ENCODE assay signal across 21 cellular contexts in genomic region chr2:215615067-215615828, GRCh38.
"Had no signal": no experiment of that assay in that cellular context is flagged by ENCODE, and none has a peak within 500 bp of the region (broad histone marks: within the 10 kb centered on the region; RNA-seq: fewer than 3 reads in every experiment).

No MANE protein-coding gene starts in this region.

- DNase-seq: activated CD4-positive, alpha-beta T cell treated with anti-CD3 and anti-CD28 coated beads, Interleukin-2, amount 10 ng/mL, durations not matched to agents 24 days and 14 days; activated CD4-positive, CD25-positive, alpha-beta regulatory T cell; activated CD8-positive, alpha-beta T cell treated with anti-CD3 and anti-CD28 coated beads for 36 hours; activated naive CD4-positive, alpha-beta T cell treated with anti-CD3 and anti-CD28 coated beads for 36 hours; activated T-cell treated with anti-CD3 and anti-CD28 coated beads, Interleukin-2, amount 50 U/mL, for 24 hours; body of pancreas; caudate nucleus; heart right ventricle; kidney glomerular epithelial cell; naive thymus-derived CD8-positive, alpha-beta T cell; stimulated activated CD4-positive, alpha-beta T cell treated with anti-CD3 and anti-CD28 coated beads, Interleukin-15, amount 100 ng/mL, for 24 hours; stimulated activated CD4-positive, alpha-beta T cell treated with anti-CD3 and anti-CD28 coated beads, Interleukin-2, amount 100 ng/mL, for 48 hours; stimulated activated naive CD8-positive, alpha-beta T cell treated with anti-CD3 and anti-CD28 coated beads, Interleukin-15, amount 100 ng/mL, for 72 hours; T-helper 1 cell; T-helper 9 cell had no signal

- H3K27ac ChIP-seq: body of pancreas, heart right ventricle, suprapubic skin had no signal

- H3K9me3 ChIP-seq: body of pancreas, suprapubic skin had no signal

- H3K27me3 ChIP-seq: body of pancreas, heart right ventricle, suprapubic skin had no signal

- H3K27me3 Mint-ChIP-seq: progenitor cell of endocrine pancreas, type B pancreatic cell had no signal

- H3K36me3 Mint-ChIP-seq: type B pancreatic cell had no signal

- FAIRE-seq: colon had no signal

- H3K9me3 Mint-ChIP-seq: activated CD4-positive, alpha-beta T cell treated with anti-CD3 and anti-CD28 coated beads, Interleukin-2, amount 10 ng/mL, durations not matched to agents 24 days and 14 days; activated CD8-positive, alpha-beta T cell treated with anti-CD3 and anti-CD28 coated beads for 36 hours; activated naive CD4-positive, alpha-beta T cell treated with anti-CD3 and anti-CD28 coated beads for 36 hours; activated T-cell treated with anti-CD3 and anti-CD28 coated beads, Interleukin-2, amount 50 U/mL, for 24 hours had no signal

- H3K4me3 Mint-ChIP-seq: activated CD4-positive, alpha-beta T cell treated with anti-CD3 and anti-CD28 coated beads, Interleukin-2, amount 10 ng/mL, durations not matched to agents 24 days and 14 days; activated CD8-positive, alpha-beta T cell treated with anti-CD3 and anti-CD28 coated beads for 36 hours; activated naive CD4-positive, alpha-beta T cell treated with anti-CD3 and anti-CD28 coated beads for 36 hours; activated T-cell treated with anti-CD3 and anti-CD28 coated beads, Interleukin-2, amount 50 U/mL, for 24 hours; naive thymus-derived CD8-positive, alpha-beta T cell; stimulated activated naive CD8-positive, alpha-beta T cell treated with anti-CD3 and anti-CD28 coated beads, Interleukin-15, amount 100 ng/mL, for 72 hours; type B pancreatic cell had no signal

- H3K27ac Mint-ChIP-seq: activated CD4-positive, alpha-beta T cell treated with anti-CD3 and anti-CD28 coated beads, Interleukin-2, amount 10 ng/mL, durations not matched to agents 24 days and 14 days; activated CD8-positive, alpha-beta T cell treated with anti-CD3 and anti-CD28 coated beads for 36 hours; activated naive CD4-positive, alpha-beta T cell treated with anti-CD3 and anti-CD28 coated beads for 36 hours; activated T-cell treated with anti-CD3 and anti-CD28 coated beads, Interleukin-2, amount 50 U/mL, for 24 hours; activated T-helper 2 cell treated with anti-CD3 and anti-CD28 coated beads, Interferon-gamma antibody, Interleukin-2, Interleukin-4, amounts not matched to agents 10 μg/mL and 5 μg/mL and 100 μg/mL, durations not matched to agents 14 hours and 24 hours and 36 hours; naive thymus-derived CD8-positive, alpha-beta T cell; progenitor cell of endocrine pancreas had no signal

- ATAC-seq: activated CD8-positive, alpha-beta T cell treated with anti-CD3 and anti-CD28 coated beads for 36 hours; body of pancreas; esophagus mucosa; heart right ventricle; naive thymus-derived CD8-positive, alpha-beta T cell; stimulated activated naive CD8-positive, alpha-beta T cell treated with anti-CD3 and anti-CD28 coated beads, Interleukin-15, amount 100 ng/mL, for 72 hours had no signal

- H3K36me3 ChIP-seq: heart right ventricle, suprapubic skin had no signal

- H3K4me3 ChIP-seq: body of pancreas, heart right ventricle, suprapubic skin had no signal
